ENCODE assay signal across 1 cellular context in genomic region chr4:153295131-153295755, GRCh38.
TF ChIP-seq lines count a peak whose summit lies in the region.

No MANE protein-coding gene starts in this region.

TF ChIP-seq in IMR-90, 13 proteins besides CTCF, POLR2A, EP300 and RAD21 (continued from another document):
- no peak for TF ChIP-seq ELK1 (IDR thresholded peaks at IDR 0.05; ENCODE audit: borderline replicate concordance, low read depth, low read length)
- TF ChIP-seq MAZ (IDR thresholded peaks at IDR 0.05; ENCODE audit: borderline replicate concordance, low read depth, low read length): no peak
- TF ChIP-seq FOS (IDR thresholded peaks at IDR 0.05; ENCODE audit: low read depth, low read length): no peak
- no peak for TF ChIP-seq NFE2L2 (IDR thresholded peaks at IDR 0.05; ENCODE audit: low read depth, low read length)
- TF ChIP-seq RCOR1 (IDR thresholded peaks at IDR 0.05; ENCODE audit: insufficient replicate concordance, low read length): no peak
- TF ChIP-seq CEBPB (IDR thresholded peaks at IDR 0.05; ENCODE audit: low read depth, low read length): no peak
- no peak for TF ChIP-seq MXI1 (IDR thresholded peaks at IDR 0.05; ENCODE audit: borderline replicate concordance, low read depth, low read length)
